ENCODE assay signal across 8 cellular contexts in the genomic region with DNA sequence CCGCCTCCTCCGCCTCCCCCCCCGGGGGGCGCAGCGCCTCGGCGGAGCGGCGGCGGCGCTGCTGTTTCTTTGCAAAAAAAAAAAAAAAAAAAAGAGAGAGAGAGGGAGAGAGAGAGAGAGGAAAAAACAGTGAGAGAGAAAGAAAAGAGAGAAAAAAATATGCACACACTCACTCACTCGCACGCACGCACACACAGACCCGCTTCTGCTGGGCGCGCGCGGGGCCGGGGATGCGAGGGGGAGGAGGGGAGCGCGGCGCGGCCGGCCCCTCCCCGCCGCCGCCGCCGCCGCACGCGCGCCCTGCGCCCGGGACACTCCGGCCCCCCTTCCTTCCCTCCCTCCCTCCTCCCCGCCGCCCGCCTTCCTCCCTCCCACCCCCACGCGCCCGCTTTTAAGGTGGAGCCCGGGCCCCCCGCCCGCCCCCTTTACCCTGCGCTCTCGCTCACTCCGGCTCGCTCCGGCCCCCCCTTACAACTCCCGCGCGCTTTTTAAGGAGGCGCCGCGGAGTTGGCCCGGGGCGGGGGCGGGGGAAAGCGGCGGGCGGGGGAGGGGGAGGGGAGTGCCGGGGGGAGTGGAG. TPM values are rescaled to one million over a fixed set of nuclear protein-coding genes. Genes with fewer than 3 reads are reported as not detected.
A peak's percentile ranks its signal among the peaks of the same experiment; 100 is the strongest.
DNase-seq lines count a peak whose midpoint lies in the region; ATAC-seq lines count a peak whose summit lies in the region.

SAMD1 (minus strand) TSS at position 243 of the 577 bp plus-strand sequence.

- peaks cover 19% of the 10 kb centered on the region for H3K36me3 Mint-ChIP-seq in activated CD8-positive, alpha-beta memory T cell treated with anti-CD3 and anti-CD28 coated beads, Interleukin-2, amount 10 ng/mL, durations not matched to agents 7 days and 5 days

- peak; percentile 84 for DNase-seq in ACHN
- DNase-seq in NK-92 (lab: John Stamatoyannopoulos, UW; ENCODE audit: unreplicated experiment): peak; percentile 25
- peak; percentile 88 for DNase-seq in activated CD8-positive, alpha-beta memory T cell treated with anti-CD3 and anti-CD28 coated beads, Interleukin-2, amount 10 ng/mL, durations not matched to agents 7 days and 5 days
- DNase-seq in mesenteric fat pad (ENCODE audit: low spot score): no peak
- DNase-seq in stimulated activated CD8-positive, alpha-beta memory T cell treated with anti-CD3 and anti-CD28 coated beads, Interleukin-12 subunit alpha, Interleukin-12 subunit beta, amount 100 ng/mL, for 1 hour (ENCODE audit: low read depth): peak; percentile 79

- CTCF ChIA-PET in activated CD8-positive, alpha-beta memory T cell treated with anti-CD3 and anti-CD28 coated beads, Interleukin-2, amount 10 ng/mL, durations not matched to agents 7 days and 5 days (lab: Charles Lee): interaction anchor here (1.0 to 1.5 kb wide), 4 partner anchors 10 to 59 kb away, joined by 3 to 4 read pairs (median 3); partner anchors contain the start of gene IL27RA

- ATAC-seq in GM19023 (IDR thresholded peaks at IDR 0.05; ENCODE audit: unreplicated experiment) (peak; percentile 38), HG03342 (IDR thresholded peaks at IDR 0.05; ENCODE audit: unreplicated experiment) (peak; percentile 40)
- peak; percentile 61 for ATAC-seq in activated CD8-positive, alpha-beta memory T cell treated with anti-CD3 and anti-CD28 coated beads, Interleukin-2, amount 10 ng/mL, durations not matched to agents 7 days and 5 days

- peak within 1 kb of the TSS; percentile 82 for H3K4me3 Mint-ChIP-seq in activated CD8-positive, alpha-beta memory T cell treated with anti-CD3 and anti-CD28 coated beads, Interleukin-2, amount 10 ng/mL, durations not matched to agents 7 days and 5 days

- peaks cover 4% of the 10 kb centered on the region for H3K9me3 Mint-ChIP-seq in activated CD8-positive, alpha-beta memory T cell treated with anti-CD3 and anti-CD28 coated beads, Interleukin-2, amount 10 ng/mL, durations not matched to agents 7 days and 5 days (ENCODE audit: low read depth)

- peaks cover 20% of the 10 kb centered on the region for H3K4me1 Mint-ChIP-seq in activated CD8-positive, alpha-beta memory T cell treated with anti-CD3 and anti-CD28 coated beads, Interleukin-2, amount 10 ng/mL, durations not matched to agents 7 days and 5 days

- in situ Hi-C loops in ACHN (cut with HindIII; ENCODE audit: low pct_ligation_motif_present, low pct_unique_long_range_greater_than_20kb, low sequenced_read_pairs): no loop called here
- in situ Hi-C loops in endometrial microvascular endothelial cells (cut with HindIII; ENCODE audit: inconsistent ontology term, low pct_unique_long_range_greater_than_20kb, low sequenced_read_pairs): loop anchor here (25.0 kb wide), 1 partner anchor 203 kb away; the partner anchor contains the start of gene NANOS3

- no peaks in the 10 kb centered on the region for H3K27me3 Mint-ChIP-seq in activated CD8-positive, alpha-beta memory T cell treated with anti-CD3 and anti-CD28 coated beads, Interleukin-2, amount 10 ng/mL, durations not matched to agents 7 days and 5 days

- peak within 1 kb of the TSS; percentile 99 for H3K27ac Mint-ChIP-seq in activated CD8-positive, alpha-beta memory T cell treated with anti-CD3 and anti-CD28 coated beads, Interleukin-2, amount 10 ng/mL, durations not matched to agents 7 days and 5 days

RNA-seq across cellular contexts. Expression of gene SAMD1, which starts in this region (rescaled TPM):
- total RNA-seq in activated CD8-positive, alpha-beta memory T cell treated with anti-CD3 and anti-CD28 coated beads, Interleukin-2, amount 10 ng/mL, durations not matched to agents 7 days and 5 days: 10 to 100 TPM; 60.4 to 81.9 TPM
- total RNA-seq in endometrial microvascular endothelial cells (ENCODE audit: inconsistent ontology term): 20.3 TPM
- 32.3 TPM for total RNA-seq in mesenteric fat pad
